ENCODE assay signal across 8 cellular contexts in genomic region chr22:25110596-25110845, GRCh38.
DNase-seq lines count a peak whose midpoint lies in the region; ATAC-seq, FAIRE-seq and TF ChIP-seq lines count a peak whose summit lies in the region.

No MANE protein-coding gene starts in this region.

- H3K4me3 ChIP-seq in right atrium auricular region (peak overlapping the region; percentile 47 to 58), bronchial epithelial cell (ENCODE audit: low read depth, low read length) (peak overlapping the region; percentile 34), vagina (peak overlapping the region; percentile 47 to 55)

- DNase-seq in right atrium auricular region (ENCODE audit: low spot score) = no peak
- DNase-seq in Right ventricle myocardium superior = no peak
- DNase-seq in bronchial epithelial cell (ENCODE audit: low read depth) = no peak
- no peak for DNase-seq in mesothelial cell of epicardium (ENCODE audit: low spot score in 2 of 2, unreplicated experiment in 2 of 2)
- no peak for DNase-seq in vagina (ENCODE audit: extremely low spot score in 2 of 2)
- DNase-seq in DMS53 (lab: John Stamatoyannopoulos, UW) = no peak
- no peak for DNase-seq in NCI-H2171 (lab: John Stamatoyannopoulos, UW)

- no peak for TF ChIP-seq POLR2A in vagina (IDR thresholded peaks at IDR 0.05)

- peak overlapping the region; percentile 93 for H3K4me3 Mint-ChIP-seq in mesothelial cell of epicardium

- H3K4me1 Mint-ChIP-seq in mesothelial cell of epicardium = peaks cover 39% of the 10 kb centered on the region

- no peaks in the 10 kb centered on the region for H3K27me3 Mint-ChIP-seq in mesothelial cell of epicardium (ENCODE audit: low read depth)

- no peaks in the 10 kb centered on the region for H3K27me3 ChIP-seq in right atrium auricular region
- no peaks in the 10 kb centered on the region for H3K27me3 ChIP-seq in bronchial epithelial cell (ENCODE audit: control insufficient read depth, insufficient read depth, low read length)
- H3K27me3 ChIP-seq in vagina = no peaks in the 10 kb centered on the region

- FAIRE-seq in bronchial epithelial cell (lab: Jason Lieb, UNC) = no peak

- H3K36me3 ChIP-seq in right atrium auricular region = no peaks in the 10 kb centered on the region
- H3K36me3 ChIP-seq in bronchial epithelial cell (ENCODE audit: control insufficient read depth, insufficient read depth, low read length) = peaks cover 2% of the 10 kb centered on the region
- no peaks in the 10 kb centered on the region for H3K36me3 ChIP-seq in vagina

- TF ChIP-seq CTCF in right atrium auricular region (IDR thresholded peaks at IDR 0.05) (no peak), bronchial epithelial cell (IDR thresholded peaks at IDR 0.05; ENCODE audit: insufficient read depth, low read length, severe bottlenecking) (no peak), mesothelial cell of epicardium (IDR thresholded peaks at IDR 0.05; ENCODE audit: unreplicated experiment) (no peak), vagina (IDR thresholded peaks at IDR 0.05) (no peak)

- H3K36me3 Mint-ChIP-seq in mesothelial cell of epicardium = no peaks in the 10 kb centered on the region

- H3K4me1 ChIP-seq in right atrium auricular region (peaks cover 0 to 43% of the 10 kb centered on the region in 2 donors), vagina (peaks cover 33% of the 10 kb centered on the region)

- H3K27ac ChIP-seq in right atrium auricular region (peak overlapping the region; percentile 52 to 77), vagina (no peak overlapping the region)

- H3K9me3 ChIP-seq in right atrium auricular region = peaks cover 0 to 5% of the 10 kb centered on the region in 2 donors
- H3K9me3 ChIP-seq in vagina = no peaks in the 10 kb centered on the region

- H3K9me3 Mint-ChIP-seq in mesothelial cell of epicardium = no peaks in the 10 kb centered on the region

- ATAC-seq in Right ventricle myocardium superior (ENCODE audit: poor library complexity) (no peak), HG03175 (IDR thresholded peaks at IDR 0.05; ENCODE audit: unreplicated experiment) (no peak)

- H3K27ac Mint-ChIP-seq in mesothelial cell of epicardium = peak overlapping the region; percentile 94

- intact Hi-C loops in Right ventricle myocardium superior (cut with DNase I) = loop anchor here (5.0 kb wide), 1 partner anchor 62 kb away; no protein-coding TSS in a partner anchor
- intact Hi-C loops in vagina (cut with DNase I) = no loop called here
